ENCODE assay signal across 1 cellular context in the genomic region with DNA sequence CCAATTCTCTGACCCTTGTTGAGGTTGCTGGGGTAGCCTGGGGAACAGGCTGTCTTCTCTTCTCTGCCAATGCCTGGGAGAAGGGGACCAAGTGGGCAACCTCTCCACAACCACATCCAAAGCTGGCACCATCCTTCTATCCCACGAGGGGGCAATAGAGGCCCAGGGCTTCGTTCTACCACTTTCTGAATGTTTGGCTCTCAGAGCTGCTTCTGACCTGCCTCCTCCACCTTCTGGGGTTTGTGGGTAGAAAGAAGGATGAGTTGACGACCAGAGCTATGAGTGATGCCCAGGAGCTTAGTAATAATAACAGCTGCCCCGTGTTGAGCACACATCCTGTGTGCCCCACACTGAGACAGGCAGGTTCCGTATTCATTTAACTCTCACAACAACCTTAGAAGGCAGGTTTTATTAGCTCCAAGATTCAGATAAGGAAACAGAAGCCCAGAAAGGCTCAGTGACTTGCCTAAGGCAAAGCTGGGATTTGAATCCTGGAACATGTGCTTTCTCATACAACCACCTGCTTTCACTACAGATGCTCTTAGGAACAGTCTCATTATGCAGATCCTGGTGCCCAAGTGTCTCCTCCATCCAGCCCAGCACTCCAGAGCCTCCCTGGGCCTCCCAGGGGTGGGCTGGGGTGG.
TF ChIP-seq lines count a peak whose summit lies in the region.

No MANE protein-coding gene starts in this region.

TF ChIP-seq in HEK293, 187 proteins besides CTCF, POLR2A, EP300 and RAD21 (continued from another document):
- TF ChIP-seq, protein P1, sequence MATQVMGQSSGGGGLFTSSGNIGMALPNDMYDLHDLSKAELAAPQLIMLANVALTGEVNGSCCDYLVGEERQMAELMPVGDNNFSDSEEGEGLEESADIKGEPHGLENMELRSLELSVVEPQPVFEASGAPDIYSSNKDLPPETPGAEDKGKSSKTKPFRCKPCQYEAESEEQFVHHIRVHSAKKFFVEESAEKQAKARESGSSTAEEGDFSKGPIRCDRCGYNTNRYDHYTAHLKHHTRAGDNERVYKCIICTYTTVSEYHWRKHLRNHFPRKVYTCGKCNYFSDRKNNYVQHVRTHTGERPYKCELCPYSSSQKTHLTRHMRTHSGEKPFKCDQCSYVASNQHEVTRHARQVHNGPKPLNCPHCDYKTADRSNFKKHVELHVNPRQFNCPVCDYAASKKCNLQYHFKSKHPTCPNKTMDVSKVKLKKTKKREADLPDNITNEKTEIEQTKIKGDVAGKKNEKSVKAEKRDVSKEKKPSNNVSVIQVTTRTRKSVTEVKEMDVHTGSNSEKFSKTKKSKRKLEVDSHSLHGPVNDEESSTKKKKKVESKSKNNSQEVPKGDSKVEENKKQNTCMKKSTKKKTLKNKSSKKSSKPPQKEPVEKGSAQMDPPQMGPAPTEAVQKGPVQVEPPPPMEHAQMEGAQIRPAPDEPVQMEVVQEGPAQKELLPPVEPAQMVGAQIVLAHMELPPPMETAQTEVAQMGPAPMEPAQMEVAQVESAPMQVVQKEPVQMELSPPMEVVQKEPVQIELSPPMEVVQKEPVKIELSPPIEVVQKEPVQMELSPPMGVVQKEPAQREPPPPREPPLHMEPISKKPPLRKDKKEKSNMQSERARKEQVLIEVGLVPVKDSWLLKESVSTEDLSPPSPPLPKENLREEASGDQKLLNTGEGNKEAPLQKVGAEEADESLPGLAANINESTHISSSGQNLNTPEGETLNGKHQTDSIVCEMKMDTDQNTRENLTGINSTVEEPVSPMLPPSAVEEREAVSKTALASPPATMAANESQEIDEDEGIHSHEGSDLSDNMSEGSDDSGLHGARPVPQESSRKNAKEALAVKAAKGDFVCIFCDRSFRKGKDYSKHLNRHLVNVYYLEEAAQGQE (tag by site-specific recombination; IDR thresholded peaks at IDR 0.05) = no peak
- TF ChIP-seq ZBTB17 (tag by site-specific recombination; IDR thresholded peaks at IDR 0.05) (peak; percentile 78), ZNF664 (tag by site-specific recombination; IDR thresholded peaks at IDR 0.05) (peak; percentile 43; the same call in 1 of the 2 replicates), ZNF571 (tag by site-specific recombination; IDR thresholded peaks at IDR 0.05) (no peak), ZNF843 (tag by site-specific recombination; IDR thresholded peaks at IDR 0.05) (peak; percentile 9; the same call in 1 of the 2 replicates), GLIS1 (tag by site-specific recombination; IDR thresholded peaks at IDR 0.05) (0 out of 2 replicates have a peak, but pooled peaks have one; percentile 27), EGR2 (tag by site-specific recombination; IDR thresholded peaks at IDR 0.05; ENCODE audit: low read depth) (0 out of 2 replicates have a peak, but pooled peaks have one; percentile 26), ZNF654 (tag by site-specific recombination; IDR thresholded peaks at IDR 0.05; ENCODE audit: low read depth) (peak; percentile 77), OSR2 (tag by site-specific recombination; IDR thresholded peaks at IDR 0.05) (peak; percentile 74), GFI1B (tag by site-specific recombination; IDR thresholded peaks at IDR 0.05) (no peak), ZNF335 (tag by site-specific recombination; conservative IDR thresholded peaks at IDR 0.05) (peak; percentile 30; the same call in 1 of the 2 replicates), ZFHX2 (tag by site-specific recombination; conservative IDR thresholded peaks at IDR 0.05) (0 out of 2 replicates have a peak, but pooled peaks have one; percentile 26), ZNF544 (tag by site-specific recombination; IDR thresholded peaks at IDR 0.05) (no peak), TRIM28 (IDR thresholded peaks at IDR 0.05; ENCODE audit: borderline replicate concordance, low read length) (peak; percentile 72; the same call in 1 of the 2 replicates), SP7 (tag by site-specific recombination; IDR thresholded peaks at IDR 0.05) (0 out of 2 replicates have a peak, but pooled peaks have one; percentile 16), GLI2 (tag by site-specific recombination; IDR thresholded peaks at IDR 0.05; ENCODE audit: borderline replicate concordance, low read depth) (no peak), ZNF76 (tag by site-specific recombination; IDR thresholded peaks at IDR 0.05; ENCODE audit: borderline replicate concordance, low read depth) (peak; percentile 41; the same call in 1 of the 2 replicates)
- TF ChIP-seq, protein P2, sequence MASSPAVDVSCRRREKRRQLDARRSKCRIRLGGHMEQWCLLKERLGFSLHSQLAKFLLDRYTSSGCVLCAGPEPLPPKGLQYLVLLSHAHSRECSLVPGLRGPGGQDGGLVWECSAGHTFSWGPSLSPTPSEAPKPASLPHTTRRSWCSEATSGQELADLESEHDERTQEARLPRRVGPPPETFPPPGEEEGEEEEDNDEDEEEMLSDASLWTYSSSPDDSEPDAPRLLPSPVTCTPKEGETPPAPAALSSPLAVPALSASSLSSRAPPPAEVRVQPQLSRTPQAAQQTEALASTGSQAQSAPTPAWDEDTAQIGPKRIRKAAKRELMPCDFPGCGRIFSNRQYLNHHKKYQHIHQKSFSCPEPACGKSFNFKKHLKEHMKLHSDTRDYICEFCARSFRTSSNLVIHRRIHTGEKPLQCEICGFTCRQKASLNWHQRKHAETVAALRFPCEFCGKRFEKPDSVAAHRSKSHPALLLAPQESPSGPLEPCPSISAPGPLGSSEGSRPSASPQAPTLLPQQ (tag by site-specific recombination; IDR thresholded peaks at IDR 0.05) = 0 out of 2 replicates have a peak, but pooled peaks have one; percentile 18
